In genomic region chr1:228542376-228542775, GRCh38 we compare ENCODE assay signal across 19 cellular contexts. TPM values are rescaled to one million over a fixed set of nuclear protein-coding genes. Genes with fewer than 3 reads are reported as not detected.
DNase-seq lines count a peak whose midpoint lies in the region; ATAC-seq and TF ChIP-seq lines count a peak whose summit lies in the region.
"Had no signal": no experiment of that assay in that cellular context is flagged by ENCODE, and none has a peak within 500 bp of the region (broad histone marks: within the 10 kb centered on the region; RNA-seq: fewer than 3 reads in every experiment).

No MANE protein-coding gene starts in this region.

- H3K27ac ChIP-seq in MM.1S (ENCODE audit: low read length), result no peak overlapping the region
- H3K27ac ChIP-seq: GM23248 had no signal

- no peaks in the 10 kb centered on the region for H3K36me3 Mint-ChIP-seq in chondrocyte (ENCODE audit: low read depth)
- H3K36me3 Mint-ChIP-seq: CD4-positive, CD25-positive, alpha-beta regulatory T cell; CD8-positive, alpha-beta T cell had no signal

- H3K79me2 ChIP-seq in MM.1S (ENCODE audit: low read length), result no peaks in the 10 kb centered on the region

- H3K36me3 ChIP-seq in MM.1S (replicated peaks; ENCODE audit: insufficient read depth, low read length), result no peaks in the 10 kb centered on the region

- no peaks in the 10 kb centered on the region for H3K9me3 ChIP-seq in MM.1S (replicated peaks; ENCODE audit: insufficient read depth, low read length)
- H3K9me3 ChIP-seq: Caco-2 had no signal

- intact Hi-C loops in sciatic nerve (cut with DNase I) (no loop called here), Right ventricle myocardium superior (cut with DNase I) (no loop called here)

- no peak overlapping the region for H3K27ac Mint-ChIP-seq in chondrocyte (ENCODE audit: unreplicated experiment)
- H3K27ac Mint-ChIP-seq: CD4-positive, CD25-positive, alpha-beta regulatory T cell; CD8-positive, alpha-beta T cell had no signal

- H3K4me1 ChIP-seq in MM.1S (ENCODE audit: low read length), result peaks cover 62% of the 10 kb centered on the region
- H3K4me1 ChIP-seq: Caco-2 had no signal

- H3F3A ChIP-seq in MM.1S (ENCODE audit: insufficient read depth, low read length), result peaks cover 39% of the 10 kb centered on the region

- no peak overlapping the region for H2AFZ ChIP-seq in MM.1S (ENCODE audit: low read length)
- H2AFZ ChIP-seq: GM23248 had no signal

- DNase-seq in MM.1S (peak; percentile 86), chondrocyte (ENCODE audit: low spot score) (peak; percentile 6), sciatic nerve (ENCODE audit: low spot score) (peak; percentile 5), Right ventricle myocardium superior (no peak), NCI-H146 (lab: John Stamatoyannopoulos, UW) (no peak), NCI-H748 treated with DMSO at 0.1 percent for 48 hours (lab: John Stamatoyannopoulos, UW) (no peak)
- no peak for DNase-seq in activated T-cell treated with anti-CD3 and anti-CD28 coated beads, Interleukin-2, amount 50 U/mL, for 48 hours
- DNase-seq: C1 segment of cervical spinal cord; CD4-positive, CD25-positive, alpha-beta regulatory T cell; CD8-positive, alpha-beta T cell; DMS 273 treated with DMSO at 0.1 percent for 48 hours; DMS79; EL; GDM1; GM23248; H7; HCEC 1CT had no signal

- peaks cover 5% of the 10 kb centered on the region for H3K27me3 Mint-ChIP-seq in chondrocyte (ENCODE audit: low read depth)

- no peaks in the 10 kb centered on the region for H4K20me1 ChIP-seq in MM.1S (ENCODE audit: insufficient read depth, low read length)

- no peaks in the 10 kb centered on the region for H3K27me3 ChIP-seq in MM.1S (replicated peaks; ENCODE audit: insufficient read depth, low read length)

- H3K4me3 ChIP-seq in MM.1S (ENCODE audit: low read length), result no peak overlapping the region
- H3K4me3 ChIP-seq: GM12878, GM23248 had no signal

- TF ChIP-seq CTCF in MM.1S (IDR thresholded peaks at IDR 0.05; ENCODE audit: low read length) (no peak), chondrocyte (IDR thresholded peaks at IDR 0.05) (no peak)

- no peaks in the 10 kb centered on the region for H3K9me2 ChIP-seq in MM.1S (replicated peaks; ENCODE audit: insufficient read depth, low read length)

- H3K4me1 Mint-ChIP-seq in chondrocyte (ENCODE audit: low read depth), result no peaks in the 10 kb centered on the region
- H3K4me1 Mint-ChIP-seq: CD4-positive, CD25-positive, alpha-beta regulatory T cell had no signal

- H3K9me3 Mint-ChIP-seq in chondrocyte (ENCODE audit: low read depth), result peaks cover 11% of the 10 kb centered on the region
- H3K9me3 Mint-ChIP-seq: CD8-positive, alpha-beta T cell had no signal

- peak overlapping the region; percentile 1; the same call in 1 of the 2 replicates for H3K4me2 ChIP-seq in MM.1S (ENCODE audit: low read depth, low read length)

- no peak overlapping the region for H3K4me3 Mint-ChIP-seq in chondrocyte (ENCODE audit: unreplicated experiment)
- H3K4me3 Mint-ChIP-seq: CD4-positive, CD25-positive, alpha-beta regulatory T cell; CD8-positive, alpha-beta T cell had no signal

- H3K9ac ChIP-seq in MM.1S (ENCODE audit: low read length), result no peak overlapping the region
- H3K9ac ChIP-seq: GM23248 had no signal

- no peak for ATAC-seq in sciatic nerve
- no peak for ATAC-seq in Right ventricle myocardium superior (ENCODE audit: poor library complexity)
- ATAC-seq: CD8-positive, alpha-beta T cell; GM12878 had no signal

RNA-seq across cellular contexts. Expression of gene RNF187, which starts 55.2 kb away (rescaled TPM):
- total RNA-seq in chondrocyte, result 124 to 196 TPM (median 193 TPM) in 3 replicates
- 96.3 TPM for total RNA-seq in sciatic nerve
- total RNA-seq in Right ventricle myocardium superior, result 81.7 TPM

Comparison
In these comparisons a context has a peak if more than half of its experiments do, and no peak if none do; other contexts are left out.
1. DNase-seq: peak in MM.1S (single experiment), chondrocyte (single experiment) and sciatic nerve (single experiment); none in Right ventricle myocardium superior (single experiment), activated T-cell treated with anti-CD3 and anti-CD28 coated beads, Interleukin-2, amount 50 U/mL, for 48 hours (0 of 2), NCI-H146 (single experiment) and NCI-H748 treated with DMSO at 0.1 percent for 48 hours (single experiment).